ENCODE assay signal across 10 cellular contexts in the genomic region with DNA sequence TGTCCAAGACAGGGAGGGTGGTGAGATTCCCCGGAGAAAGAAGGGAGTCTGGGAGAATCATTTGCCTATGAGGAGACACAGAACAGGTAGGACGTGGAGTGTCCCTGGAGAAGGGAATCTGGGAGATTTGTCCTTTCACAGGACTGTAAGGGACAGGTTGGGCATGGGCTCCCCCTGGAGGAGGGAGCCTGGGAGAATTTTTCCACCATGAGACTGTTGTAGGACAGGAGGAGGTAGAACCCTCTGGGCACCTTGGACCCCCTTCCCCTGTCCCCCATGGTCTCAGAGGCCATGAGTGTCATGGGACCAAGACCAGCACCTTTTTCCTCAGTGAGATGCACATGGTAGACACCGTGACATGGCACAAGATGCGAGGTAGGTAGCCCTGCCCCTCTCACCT. TPM values are rescaled to one million over a fixed set of nuclear protein-coding genes. Genes with fewer than 3 reads are reported as not detected.
DNase-seq lines count a peak whose midpoint lies in the region; ATAC-seq and TF ChIP-seq lines count a peak whose summit lies in the region.
"Had no signal": no experiment of that assay in that cellular context is flagged by ENCODE, and none has a peak within 500 bp of the region (broad histone marks: within the 10 kb centered on the region; RNA-seq: fewer than 3 reads in every experiment).

No MANE protein-coding gene starts in this region.

- peak; percentile 49 for TF ChIP-seq CTCF in AG09309 (IDR thresholded peaks at IDR 0.05; ENCODE audit: control insufficient read depth, insufficient read depth, low read depth, low read length, missing control alignments)
- TF ChIP-seq CTCF in GM12872 (IDR thresholded peaks at IDR 0.05; ENCODE audit: insufficient read depth, low read depth, low read length), result peak; percentile 30; the same call in 1 of the 3 replicates

- peaks cover 10 to 35% (median 26%) of the 10 kb centered on the region in 3 donors for H3K4me1 Mint-ChIP-seq in T-cell
- peaks cover 22% of the 10 kb centered on the region for H3K4me1 Mint-ChIP-seq in activated T-cell treated with anti-CD3 and anti-CD28 coated beads, Interleukin-2, amount 50 U/mL, for 4 hours (ENCODE audit: low read depth)

- no peaks in the 10 kb centered on the region for H3K27me3 Mint-ChIP-seq in T-cell
- H3K27me3 Mint-ChIP-seq in activated T-cell treated with anti-CD3 and anti-CD28 coated beads, Interleukin-2, amount 50 U/mL, for 4 hours (ENCODE audit: low read depth), result no peaks in the 10 kb centered on the region

- no peaks in the 10 kb centered on the region for H3K9me3 Mint-ChIP-seq in T-cell
- no peaks in the 10 kb centered on the region for H3K9me3 Mint-ChIP-seq in activated T-cell treated with anti-CD3 and anti-CD28 coated beads, Interleukin-2, amount 50 U/mL, for 4 hours

- peaks cover 15% of the 10 kb centered on the region for H3K36me3 Mint-ChIP-seq in T-cell
- peaks cover 8% of the 10 kb centered on the region for H3K36me3 Mint-ChIP-seq in activated T-cell treated with anti-CD3 and anti-CD28 coated beads, Interleukin-2, amount 50 U/mL, for 4 hours (ENCODE audit: insufficient read depth)

- H3K4me3 ChIP-seq in AG09309 (ENCODE audit: control insufficient read depth, low read depth, low read length), result no peak overlapping the region

- ATAC-seq in SK-N-SH treated with all-trans-retinoic acid at 6 μM for 48 hours (peak; percentile 41), T-cell (replicated peaks in 1 of 4) (no peak), HG02970 (IDR thresholded peaks at IDR 0.05; ENCODE audit: low FRiP score, unreplicated experiment) (no peak)
- ATAC-seq in activated T-cell treated with anti-CD3 and anti-CD28 coated beads, Interleukin-2, amount 50 U/mL, for 4 hours, result no peak

- POLR2A ChIA-PET in T-cell (lab: Charles Lee), result no interaction called here

- H3K27ac Mint-ChIP-seq in T-cell, result no peak overlapping the region

- H3K4me3 Mint-ChIP-seq in T-cell, result peak overlapping the region in 1 of 3 donors; percentile 39
- H3K4me3 Mint-ChIP-seq in activated T-cell treated with anti-CD3 and anti-CD28 coated beads, Interleukin-2, amount 50 U/mL, for 4 hours, result no peak overlapping the region

- no peak for DNase-seq in AG09309 (ENCODE audit: low read depth)
- DNase-seq in hepatic stellate cell (ENCODE audit: low spot score), result peak; percentile 42
- no peak for DNase-seq in T-cell
- no peak for DNase-seq in stimulated activated CD4-positive, alpha-beta T cell treated with anti-CD3 and anti-CD28 coated beads, Interleukin-2, amount 100 ng/mL, for 24 hours
- DNase-seq in activated T-cell treated with anti-CD3 and anti-CD28 coated beads, Interleukin-2, amount 50 U/mL, for 4 hours, result no peak
- DNase-seq: hippocampal formation, T-helper 1 cell had no signal

- CTCF ChIA-PET in T-cell (lab: Charles Lee), result no interaction called here

TF ChIP-seq in SK-N-SH treated with all-trans-retinoic acid at 6 μM for 48 hours, 23 proteins besides CTCF, POLR2A, EP300 and RAD21 (continues in another document):
- TF ChIP-seq SNAI2 (CRISPR knock-in tag; IDR thresholded peaks at IDR 0.05) (no peak), ARNTL (CRISPR knock-in tag; IDR thresholded peaks at IDR 0.05; ENCODE audit: borderline replicate concordance, low read depth) (no peak), CREB5 (CRISPR knock-in tag; IDR thresholded peaks at IDR 0.05; ENCODE audit: low read depth) (no peak), TCF4 (CRISPR knock-in tag; IDR thresholded peaks at IDR 0.05; ENCODE audit: borderline replicate concordance) (no peak), OSR1 (CRISPR knock-in tag; IDR thresholded peaks at IDR 0.05) (no peak), GLIS3 (CRISPR knock-in tag; IDR thresholded peaks at IDR 0.05) (no peak), ZNF8 (CRISPR knock-in tag; IDR thresholded peaks at IDR 0.05) (no peak), ZFP3 (CRISPR knock-in tag; IDR thresholded peaks at IDR 0.05) (no peak), ZNF565 (CRISPR knock-in tag; conservative IDR thresholded peaks at IDR 0.05; ENCODE audit: low read depth) (no peak), CSDC2 (CRISPR knock-in tag; IDR thresholded peaks at IDR 0.05) (no peak), ESRRG (CRISPR knock-in tag; IDR thresholded peaks at IDR 0.05) (no peak), BACH2 (CRISPR knock-in tag; IDR thresholded peaks at IDR 0.05; ENCODE audit: borderline replicate concordance) (no peak), ZC3H10 (CRISPR knock-in tag; IDR thresholded peaks at IDR 0.05) (no peak), RARB (CRISPR knock-in tag; IDR thresholded peaks at IDR 0.05) (no peak), PPARA (CRISPR knock-in tag; IDR thresholded peaks at IDR 0.05; ENCODE audit: borderline replicate concordance) (no peak), ZFP30 (CRISPR knock-in tag; IDR thresholded peaks at IDR 0.05) (no peak), ISL1 (CRISPR knock-in tag; IDR thresholded peaks at IDR 0.05) (no peak), POU6F1 (CRISPR knock-in tag; IDR thresholded peaks at IDR 0.05; ENCODE audit: borderline replicate concordance, low read depth) (no peak)
- TF ChIP-seq, protein P1, sequence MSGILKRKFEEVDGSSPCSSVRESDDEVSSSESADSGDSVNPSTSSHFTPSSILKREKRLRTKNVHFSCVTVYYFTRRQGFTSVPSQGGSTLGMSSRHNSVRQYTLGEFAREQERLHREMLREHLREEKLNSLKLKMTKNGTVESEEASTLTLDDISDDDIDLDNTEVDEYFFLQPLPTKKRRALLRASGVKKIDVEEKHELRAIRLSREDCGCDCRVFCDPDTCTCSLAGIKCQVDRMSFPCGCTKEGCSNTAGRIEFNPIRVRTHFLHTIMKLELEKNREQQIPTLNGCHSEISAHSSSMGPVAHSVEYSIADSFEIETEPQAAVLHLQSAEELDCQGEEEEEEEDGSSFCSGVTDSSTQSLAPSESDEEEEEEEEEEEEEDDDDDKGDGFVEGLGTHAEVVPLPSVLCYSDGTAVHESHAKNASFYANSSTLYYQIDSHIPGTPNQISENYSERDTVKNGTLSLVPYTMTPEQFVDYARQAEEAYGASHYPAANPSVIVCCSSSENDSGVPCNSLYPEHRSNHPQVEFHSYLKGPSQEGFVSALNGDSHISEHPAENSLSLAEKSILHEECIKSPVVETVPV (CRISPR knock-in tag; IDR thresholded peaks at IDR 0.05), result no peak

RNA-seq across cellular contexts. Expression of gene PORCN, which starts 2.8 kb away (rescaled TPM):
- 10 to 100 TPM; 16.8 to 21.7 (median 18.6) TPM for total RNA-seq in T-cell
- 1 to 10 TPM; 7.5 to 10.0 (median 9.4) TPM for total RNA-seq in activated T-cell treated with anti-CD3 and anti-CD28 coated beads, Interleukin-2, amount 50 U/mL, for 4 hours

RNA-seq across cellular contexts. Expression of gene EBP, which starts 10.0 kb away (rescaled TPM):
- 10 to 100 TPM; 41.1 to 60.4 (median 46.1) TPM for total RNA-seq in T-cell
- 100 to 1,000 TPM in 2 of 3 donors, 10 to 100 TPM in 1; 87.0 to 113 (median 106) TPM for total RNA-seq in activated T-cell treated with anti-CD3 and anti-CD28 coated beads, Interleukin-2, amount 50 U/mL, for 4 hours

RNA-seq across cellular contexts. Expression of gene TBC1D25, which starts 28.0 kb away (rescaled TPM):
- total RNA-seq in T-cell, result 10 to 100 TPM; 27.0 to 30.6 (median 29.5) TPM
- total RNA-seq in activated T-cell treated with anti-CD3 and anti-CD28 coated beads, Interleukin-2, amount 50 U/mL, for 4 hours, result 10 to 100 TPM; 15.1 to 17.4 (median 16.5) TPM

RNA-seq across cellular contexts. Expression of gene FTSJ1, which starts 35.6 kb away (rescaled TPM):
- 10 to 100 TPM; 51.4 to 64.9 (median 56.8) TPM for total RNA-seq in T-cell
- 100 to 1,000 TPM; 130 to 147 (median 134) TPM for total RNA-seq in activated T-cell treated with anti-CD3 and anti-CD28 coated beads, Interleukin-2, amount 50 U/mL, for 4 hours

RNA-seq across cellular contexts. Expression of gene SLC38A5, which starts 41.5 kb away (rescaled TPM):
- 10 to 100 TPM; 18.0 to 37.0 (median 26.5) TPM for total RNA-seq in T-cell
- total RNA-seq in activated T-cell treated with anti-CD3 and anti-CD28 coated beads, Interleukin-2, amount 50 U/mL, for 4 hours, result 100 to 1,000 TPM; 247 to 282 (median 271) TPM
